Comparison of ENCODE assay signal across 1 cellular context in the genomic region with DNA sequence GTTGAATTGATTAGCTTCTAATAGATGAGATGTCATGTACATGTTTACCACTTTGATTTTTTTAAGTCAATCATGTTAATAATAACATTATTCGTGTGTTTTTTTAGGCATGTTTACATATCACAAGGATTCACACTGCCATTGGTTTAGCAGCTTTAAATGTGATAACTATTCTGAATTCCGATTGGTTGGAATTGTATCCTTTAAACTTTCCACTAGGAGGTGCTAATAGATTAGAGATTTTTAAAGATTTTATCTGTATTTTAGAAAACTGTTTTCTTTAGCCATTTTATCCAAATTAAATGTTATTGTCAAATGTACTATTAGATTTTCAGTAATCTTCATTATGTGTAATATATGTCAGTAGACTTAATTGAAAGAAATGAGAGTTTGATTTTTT.
TF ChIP-seq lines count a peak whose summit lies in the region.

No MANE protein-coding gene starts in this region.

TF ChIP-seq in neural cell, 6 proteins besides CTCF, POLR2A, EP300 and RAD21:
- TF ChIP-seq, protein P1, sequence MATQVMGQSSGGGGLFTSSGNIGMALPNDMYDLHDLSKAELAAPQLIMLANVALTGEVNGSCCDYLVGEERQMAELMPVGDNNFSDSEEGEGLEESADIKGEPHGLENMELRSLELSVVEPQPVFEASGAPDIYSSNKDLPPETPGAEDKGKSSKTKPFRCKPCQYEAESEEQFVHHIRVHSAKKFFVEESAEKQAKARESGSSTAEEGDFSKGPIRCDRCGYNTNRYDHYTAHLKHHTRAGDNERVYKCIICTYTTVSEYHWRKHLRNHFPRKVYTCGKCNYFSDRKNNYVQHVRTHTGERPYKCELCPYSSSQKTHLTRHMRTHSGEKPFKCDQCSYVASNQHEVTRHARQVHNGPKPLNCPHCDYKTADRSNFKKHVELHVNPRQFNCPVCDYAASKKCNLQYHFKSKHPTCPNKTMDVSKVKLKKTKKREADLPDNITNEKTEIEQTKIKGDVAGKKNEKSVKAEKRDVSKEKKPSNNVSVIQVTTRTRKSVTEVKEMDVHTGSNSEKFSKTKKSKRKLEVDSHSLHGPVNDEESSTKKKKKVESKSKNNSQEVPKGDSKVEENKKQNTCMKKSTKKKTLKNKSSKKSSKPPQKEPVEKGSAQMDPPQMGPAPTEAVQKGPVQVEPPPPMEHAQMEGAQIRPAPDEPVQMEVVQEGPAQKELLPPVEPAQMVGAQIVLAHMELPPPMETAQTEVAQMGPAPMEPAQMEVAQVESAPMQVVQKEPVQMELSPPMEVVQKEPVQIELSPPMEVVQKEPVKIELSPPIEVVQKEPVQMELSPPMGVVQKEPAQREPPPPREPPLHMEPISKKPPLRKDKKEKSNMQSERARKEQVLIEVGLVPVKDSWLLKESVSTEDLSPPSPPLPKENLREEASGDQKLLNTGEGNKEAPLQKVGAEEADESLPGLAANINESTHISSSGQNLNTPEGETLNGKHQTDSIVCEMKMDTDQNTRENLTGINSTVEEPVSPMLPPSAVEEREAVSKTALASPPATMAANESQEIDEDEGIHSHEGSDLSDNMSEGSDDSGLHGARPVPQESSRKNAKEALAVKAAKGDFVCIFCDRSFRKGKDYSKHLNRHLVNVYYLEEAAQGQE (IDR thresholded peaks at IDR 0.05; ENCODE audit: borderline replicate concordance) = no peak
- TF ChIP-seq POLR2AphosphoS5 (IDR thresholded peaks at IDR 0.05) (no peak), SMC3 (conservative IDR thresholded peaks at IDR 0.05; ENCODE audit: poor library complexity) (no peak), EZH2 (IDR thresholded peaks at IDR 0.05; ENCODE audit: borderline replicate concordance, insufficient read depth, low read length, poor library complexity, severe bottlenecking) (no peak), TAF1 (IDR thresholded peaks at IDR 0.05; ENCODE audit: low read depth) (no peak), MXI1 (conservative IDR thresholded peaks at IDR 0.05; ENCODE audit: poor library complexity, severe bottlenecking) (no peak)
